ENCODE assay signal across 1 cellular context in genomic region chr7:90626011-90626410, GRCh38.
TF ChIP-seq lines count a peak whose summit lies in the region.

No MANE protein-coding gene starts in this region.

TF ChIP-seq in H1, 55 proteins besides CTCF, POLR2A, EP300 and RAD21 (continued from another document):
- TF ChIP-seq SP4 (IDR thresholded peaks at IDR 0.05; ENCODE audit: low read length) (no peak), NANOG (IDR thresholded peaks at IDR 0.05; ENCODE audit: insufficient read depth, low read depth, low read length, poor library complexity, severe bottlenecking) (no peak), YY1 (IDR thresholded peaks at IDR 0.05; ENCODE audit: low read depth, low read length) (no peak)
TF ChIP-seq in H1: peak in this region for 1.
